26 cellular contexts compared by ENCODE assay signal in the genomic region with DNA sequence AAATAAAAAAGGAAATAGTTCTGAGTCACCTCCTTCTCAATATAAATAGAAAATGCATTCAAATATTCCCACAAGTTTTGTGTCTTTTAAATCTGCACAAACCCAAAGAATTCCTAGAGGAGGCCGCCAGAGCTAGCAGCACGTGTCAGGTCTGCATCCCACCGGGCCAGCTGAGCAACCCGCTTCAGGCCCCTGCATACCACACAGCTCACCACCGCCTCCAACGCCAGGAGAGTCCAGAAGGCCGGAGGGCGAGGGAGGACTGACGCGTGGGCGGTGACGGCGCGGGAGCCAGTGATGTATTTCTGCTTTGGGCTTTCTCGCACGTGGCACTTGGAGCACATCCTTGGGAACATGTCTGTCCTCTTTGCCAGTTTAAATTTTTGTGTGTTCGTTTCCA.
DNase-seq lines count a peak whose midpoint lies in the region; ATAC-seq and TF ChIP-seq lines count a peak whose summit lies in the region.
"Had no signal": no experiment of that assay in that cellular context is flagged by ENCODE, and none has a peak within 500 bp of the region (broad histone marks: within the 10 kb centered on the region; RNA-seq: fewer than 3 reads in every experiment).

No MANE protein-coding gene starts in this region.

- H3K27me3 ChIP-seq in adipocyte (replicated peaks; ENCODE audit: control insufficient read depth, insufficient read depth, low read length), result peaks cover 12% of the 10 kb centered on the region
- H3K27me3 ChIP-seq: uterus had no signal

- no peaks in the 10 kb centered on the region for H3K36me3 Mint-ChIP-seq in osteocyte (ENCODE audit: unreplicated experiment)
- H3K36me3 Mint-ChIP-seq: activated CD4-positive, alpha-beta memory T cell treated with anti-CD3 and anti-CD28 coated beads for 36 hours; activated naive CD8-positive, alpha-beta T cell had no signal

- no peak for TF ChIP-seq CTCF in osteocyte (IDR thresholded peaks at IDR 0.05)

- DNase-seq in EL, result peak; percentile 64
- DNase-seq in adipocyte (ENCODE audit: low read depth), result peak; percentile 79
- DNase-seq in dermis blood vessel endothelial cell, result peak; percentile 36
- DNase-seq in osteocyte (ENCODE audit: extremely low spot score, unreplicated experiment), result no peak
- DNase-seq in NCI-H226, result no peak
- DNase-seq: activated CD4-positive, alpha-beta memory T cell treated with anti-CD3 and anti-CD28 coated beads for 36 hours; activated CD8-positive, alpha-beta memory T cell treated with anti-CD3 and anti-CD28 coated beads, Interleukin-2, amount 50 U/mL, for 48 hours; cortex of kidney; DMS79 treated with DMSO at 0.1 percent for 48 hours; H7; left cardiac atrium; NCI-H1105; NCI-H2029 treated with DMSO at 0.1 percent for 48 hours; NCI-H345; NCI-H82; Right ventricle myocardium superior; substantia nigra; T1000; uterus had no signal

- H3K4me1 ChIP-seq in adipocyte (ENCODE audit: control insufficient read depth, insufficient read depth, low read length), result no peaks in the 10 kb centered on the region
- H3K4me1 ChIP-seq: A549, uterus had no signal

- no peak overlapping the region for H3K4me3 ChIP-seq in adipocyte (ENCODE audit: low read length)
- H3K4me3 ChIP-seq: A549, uterus had no signal

- no peaks in the 10 kb centered on the region for H3K36me3 ChIP-seq in adipocyte (ENCODE audit: control insufficient read depth, insufficient read depth, low read length, severe bottlenecking)
- H3K36me3 ChIP-seq: uterus had no signal

- no peaks in the 10 kb centered on the region for H3K9me3 ChIP-seq in adipocyte (ENCODE audit: control insufficient read depth, low read length)
- H3K9me3 ChIP-seq: A549, uterus had no signal

- H3K9me3 Mint-ChIP-seq in osteocyte (ENCODE audit: unreplicated experiment), result peaks cover 12% of the 10 kb centered on the region
- H3K9me3 Mint-ChIP-seq: activated CD4-positive, alpha-beta memory T cell treated with anti-CD3 and anti-CD28 coated beads for 36 hours; activated T-helper 17 cell treated with anti-CD3 and anti-CD28 coated beads, Interleukin-2, amount 50 U/mL, for 72 hours had no signal

- H3K4me1 Mint-ChIP-seq in osteocyte (ENCODE audit: unreplicated experiment), result peaks cover 52% of the 10 kb centered on the region

- peak overlapping the region; percentile 48 for H3K27ac Mint-ChIP-seq in osteocyte (ENCODE audit: unreplicated experiment)
- H3K27ac Mint-ChIP-seq: activated CD4-positive, alpha-beta memory T cell treated with anti-CD3 and anti-CD28 coated beads for 36 hours; activated naive CD8-positive, alpha-beta T cell; activated T-helper 17 cell treated with anti-CD3 and anti-CD28 coated beads, Interleukin-2, amount 50 U/mL, for 72 hours had no signal

- peak overlapping the region; percentile 22 for H3K4me3 Mint-ChIP-seq in osteocyte (ENCODE audit: unreplicated experiment)
- H3K4me3 Mint-ChIP-seq: activated CD4-positive, alpha-beta memory T cell treated with anti-CD3 and anti-CD28 coated beads for 36 hours; activated naive CD8-positive, alpha-beta T cell; activated T-helper 17 cell treated with anti-CD3 and anti-CD28 coated beads, Interleukin-2, amount 50 U/mL, for 72 hours had no signal

- ATAC-seq in HG02981 (IDR thresholded peaks at IDR 0.05; ENCODE audit: unreplicated experiment) (no peak), GM21367 (IDR thresholded peaks at IDR 0.05; ENCODE audit: unreplicated experiment) (no peak), GM18909 (IDR thresholded peaks at IDR 0.05; ENCODE audit: poor library complexity, unreplicated experiment) (no peak)
- ATAC-seq: A549, HepG2 had no signal

- H3K9ac ChIP-seq in adipocyte (ENCODE audit: low read length), result no peak overlapping the region

- H3K27me3 Mint-ChIP-seq in osteocyte (ENCODE audit: unreplicated experiment), result no peaks in the 10 kb centered on the region

Comparison
In these comparisons a context has a peak if more than half of its experiments do, and no peak if none do; other contexts are left out.
1. DNase-seq: peak in EL (single experiment), adipocyte (single experiment) and dermis blood vessel endothelial cell (single experiment); none in osteocyte (single experiment) and NCI-H226 (single experiment).